1 cellular context compared by ENCODE assay signal in genomic region chr22:20507253-20508066, GRCh38.
TF ChIP-seq lines count a peak whose summit lies in the region.

Gene MED15, plus strand, starts transcription at chr22:20507610. Its CDS starts 69 bp downstream, at chr22:20507679.

TF ChIP-seq in K562, 482 proteins besides CTCF, POLR2A, EP300 and RAD21 (continued from another document and continues in another):
- no peak for TF ChIP-seq TFAM (CRISPR knock-in tag; conservative IDR thresholded peaks at IDR 0.05)
- no peak for TF ChIP-seq ZNF23 (CRISPR knock-in tag; IDR thresholded peaks at IDR 0.05)
- no peak for TF ChIP-seq TFE3 (CRISPR knock-in tag; IDR thresholded peaks at IDR 0.05)
- no peak for TF ChIP-seq ZNF639 (CRISPR knock-in tag; conservative IDR thresholded peaks at IDR 0.05 in 1 of 2, IDR thresholded peaks at IDR 0.05 in 1 of 2)
- no peak for TF ChIP-seq ZNF184 (CRISPR knock-in tag; IDR thresholded peaks at IDR 0.05)
- no peak for TF ChIP-seq ZNF655 (CRISPR knock-in tag; IDR thresholded peaks at IDR 0.05)
- TF ChIP-seq POLR3A (IDR thresholded peaks at IDR 0.05; ENCODE audit: borderline replicate concordance, extremely low read depth, insufficient read depth, insufficient read length), result no peak
- no peak for TF ChIP-seq E2F8 (IDR thresholded peaks at IDR 0.05; ENCODE audit: low read depth, partially characterized antibody)
- TF ChIP-seq MCM2 (IDR thresholded peaks at IDR 0.05; ENCODE audit: low read depth), result no peak
- peak; percentile 98 for TF ChIP-seq SAP30 (IDR thresholded peaks at IDR 0.05; ENCODE audit: borderline replicate concordance, insufficient read depth, low read depth, low read length, poor library complexity, severe bottlenecking)
- no peak for TF ChIP-seq NBN (IDR thresholded peaks at IDR 0.05; ENCODE audit: low read depth)
- TF ChIP-seq PTRF (tag; IDR thresholded peaks at IDR 0.05), result no peak
- no peak for TF ChIP-seq TCFL5 (CRISPR knock-in tag; conservative IDR thresholded peaks at IDR 0.05)
- no peak for TF ChIP-seq ZNF551 (CRISPR knock-in tag; IDR thresholded peaks at IDR 0.05)
- no peak for TF ChIP-seq GTF2E2 (tag; IDR thresholded peaks at IDR 0.05)
- no peak for TF ChIP-seq ZNF239 (CRISPR knock-in tag; IDR thresholded peaks at IDR 0.05)
- TF ChIP-seq USF1 (CRISPR knock-in tag; IDR thresholded peaks at IDR 0.05), result no peak
- TF ChIP-seq PHF21A (IDR thresholded peaks at IDR 0.05; ENCODE audit: borderline replicate concordance, low read depth), result no peak
- no peak; the same call in 1 of the 2 replicates for TF ChIP-seq SAFB (IDR thresholded peaks at IDR 0.05; ENCODE audit: borderline replicate concordance, low read depth, low read length)
- TF ChIP-seq ZNF449 (CRISPR knock-in tag; IDR thresholded peaks at IDR 0.05), result no peak
- no peak for TF ChIP-seq MYBL2 (IDR thresholded peaks at IDR 0.05; ENCODE audit: low read depth)
- TF ChIP-seq MYBL2 (CRISPR knock-in tag; IDR thresholded peaks at IDR 0.05; ENCODE audit: borderline replicate concordance), result no peak
- no peak for TF ChIP-seq MITF (IDR thresholded peaks at IDR 0.05)
- no peak for TF ChIP-seq HOMEZ (CRISPR knock-in tag; IDR thresholded peaks at IDR 0.05)
- peak; percentile 100 for TF ChIP-seq POLR2G (IDR thresholded peaks at IDR 0.05; ENCODE audit: low read depth, low read length)
- peak; percentile 64 for TF ChIP-seq MAFK (IDR thresholded peaks at IDR 0.05; ENCODE audit: low read length)
- TF ChIP-seq ARID4B (CRISPR knock-in tag; IDR thresholded peaks at IDR 0.05), result no peak
- no peak for TF ChIP-seq TAF9B (IDR thresholded peaks at IDR 0.05; ENCODE audit: partially characterized antibody)
- peak; percentile 99 for TF ChIP-seq ZNF609 (CRISPR knock-in tag; IDR thresholded peaks at IDR 0.05; ENCODE audit: borderline replicate concordance)
- TF ChIP-seq KLF1 (tag; IDR thresholded peaks at IDR 0.05), result peak; percentile 97
- no peak for TF ChIP-seq BRCA1 (IDR thresholded peaks at IDR 0.05)
- no peak for TF ChIP-seq BRCA1 (CRISPR knock-in tag; IDR thresholded peaks at IDR 0.05)
- TF ChIP-seq FOXJ2 (tag; IDR thresholded peaks at IDR 0.05), result no peak
- TF ChIP-seq NR2F6 (CRISPR knock-in tag; IDR thresholded peaks at IDR 0.05), result no peak
- TF ChIP-seq SPI1 (IDR thresholded peaks at IDR 0.05; ENCODE audit: borderline replicate concordance, low read depth, low read length), result peak; percentile 85
- peak; percentile 87 to 98 for TF ChIP-seq TBL1XR1 (IDR thresholded peaks at IDR 0.05; ENCODE audit: low read length in 2 of 2)
- peak; percentile 43; the same call in 1 of the 2 replicates for TF ChIP-seq ESRRB (CRISPR knock-in tag; IDR thresholded peaks at IDR 0.05; ENCODE audit: borderline replicate concordance)
- no peak for TF ChIP-seq MTA3 (IDR thresholded peaks at IDR 0.05; ENCODE audit: borderline replicate concordance)
- TF ChIP-seq PTTG1 (tag; IDR thresholded peaks at IDR 0.05; ENCODE audit: low read depth), result no peak
